20 cellular contexts compared by ENCODE assay signal in the genomic region with DNA sequence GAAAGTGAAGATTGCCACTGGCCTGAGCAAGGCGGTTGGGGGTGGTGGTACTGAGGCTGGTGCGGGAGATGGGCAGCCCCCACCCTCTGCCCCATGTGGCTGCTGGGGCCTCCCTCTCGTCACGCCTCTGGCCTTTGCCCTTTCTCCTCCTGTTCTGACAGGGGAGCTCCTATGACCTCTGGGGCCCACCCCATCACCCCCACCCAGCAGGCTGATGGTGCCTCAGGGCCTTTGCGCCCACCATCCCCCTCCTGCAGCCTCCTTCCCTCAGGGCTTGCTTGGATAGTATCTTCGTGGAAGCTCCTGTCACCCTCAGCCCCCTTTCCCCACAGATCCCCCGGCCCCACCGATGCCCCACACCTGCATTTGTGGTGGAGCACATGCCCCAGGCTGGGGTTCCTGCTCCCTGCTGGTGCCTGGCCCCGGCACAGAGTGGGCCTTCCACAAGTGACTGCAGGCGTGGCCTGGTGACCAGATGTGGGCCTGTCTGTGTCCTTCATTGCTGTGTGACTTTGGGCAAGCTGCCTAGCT. TPM values are rescaled to one million over a fixed set of nuclear protein-coding genes. Genes with fewer than 3 reads are reported as not detected.
DNase-seq lines count a peak whose midpoint lies in the region; ATAC-seq and TF ChIP-seq lines count a peak whose summit lies in the region.
"Had no signal": no experiment of that assay in that cellular context is flagged by ENCODE, and none has a peak within 500 bp of the region (broad histone marks: within the 10 kb centered on the region; RNA-seq: fewer than 3 reads in every experiment).

No MANE protein-coding gene starts in this region.

- H3K27ac ChIP-seq in DND-41 (ENCODE audit: low read length) (peak overlapping the region; percentile 78), body of pancreas (peak overlapping the region; percentile 68 to 94 (median 89))
- H3K27ac ChIP-seq: brain microvascular endothelial cell, thyroid gland had no signal

- intact Hi-C loops in activated CD8-positive, alpha-beta T cell treated with anti-CD3 and anti-CD28 coated beads for 36 hours (cut with micrococcal nuclease), result no loop called here
- intact Hi-C loops in body of pancreas (cut with DNase I), result no loop called here
- intact Hi-C loops in posterior vena cava (cut with DNase I), result no loop called here

- H3K27me3 ChIP-seq in DND-41 (ENCODE audit: insufficient read depth, low read length, poor library complexity) (no peaks in the 10 kb centered on the region), body of pancreas (no peaks in the 10 kb centered on the region)
- H3K27me3 ChIP-seq: brain microvascular endothelial cell, thyroid gland had no signal

- H3K9me3 Mint-ChIP-seq in activated CD8-positive, alpha-beta T cell treated with anti-CD3 and anti-CD28 coated beads, Interleukin-2, amount 10 ng/mL, durations not matched to agents 7 days and 5 days (ENCODE audit: insufficient read depth), result no peaks in the 10 kb centered on the region
- no peaks in the 10 kb centered on the region for H3K9me3 Mint-ChIP-seq in activated CD8-positive, alpha-beta T cell treated with anti-CD3 and anti-CD28 coated beads for 36 hours
- H3K9me3 Mint-ChIP-seq in activated naive CD8-positive, alpha-beta T cell treated with anti-CD3 and anti-CD28 coated beads, Interleukin-2, amount 50 U/mL, for 24 hours, result no peaks in the 10 kb centered on the region
- H3K9me3 Mint-ChIP-seq: CD8-positive, alpha-beta T cell; effector memory CD8-positive, alpha-beta T cell; naive thymus-derived CD4-positive, alpha-beta T cell had no signal

- no peaks in the 10 kb centered on the region for H3K36me3 Mint-ChIP-seq in activated CD8-positive, alpha-beta T cell treated with anti-CD3 and anti-CD28 coated beads, Interleukin-2, amount 10 ng/mL, durations not matched to agents 7 days and 5 days (ENCODE audit: low read depth)
- no peaks in the 10 kb centered on the region for H3K36me3 Mint-ChIP-seq in activated CD8-positive, alpha-beta T cell treated with anti-CD3 and anti-CD28 coated beads for 36 hours (ENCODE audit: low read depth)
- H3K36me3 Mint-ChIP-seq in activated naive CD8-positive, alpha-beta T cell treated with anti-CD3 and anti-CD28 coated beads, Interleukin-2, amount 50 U/mL, for 24 hours (ENCODE audit: low read depth), result no peaks in the 10 kb centered on the region

- no peak overlapping the region for H3K9ac ChIP-seq in DND-41 (ENCODE audit: low read depth, low read length)

- H3K9me3 ChIP-seq in DND-41 (ENCODE audit: insufficient read depth, low read length, severe bottlenecking) (no peaks in the 10 kb centered on the region), body of pancreas (no peaks in the 10 kb centered on the region)
- H3K9me3 ChIP-seq: thyroid gland had no signal

- CTCF ChIA-PET in activated CD8-positive, alpha-beta T cell treated with anti-CD3 and anti-CD28 coated beads, Interleukin-2, amount 10 ng/mL, durations not matched to agents 7 days and 5 days (lab: Charles Lee), result no interaction called here
- CTCF ChIA-PET in activated CD8-positive, alpha-beta T cell treated with anti-CD3 and anti-CD28 coated beads for 36 hours (lab: Charles Lee), result interaction anchor here (1.6 kb wide), 1 partner anchor 114 kb away, joined by 4 read pairs; no protein-coding TSS in a partner anchor

- no peak overlapping the region for H3K27ac Mint-ChIP-seq in activated CD8-positive, alpha-beta T cell treated with anti-CD3 and anti-CD28 coated beads, Interleukin-2, amount 10 ng/mL, durations not matched to agents 7 days and 5 days
- H3K27ac Mint-ChIP-seq in activated CD8-positive, alpha-beta T cell treated with anti-CD3 and anti-CD28 coated beads for 36 hours, result no peak overlapping the region
- H3K27ac Mint-ChIP-seq in activated naive CD8-positive, alpha-beta T cell treated with anti-CD3 and anti-CD28 coated beads, Interleukin-2, amount 50 U/mL, for 24 hours, result no peak overlapping the region
- H3K27ac Mint-ChIP-seq: CD8-positive, alpha-beta T cell; effector memory CD8-positive, alpha-beta T cell; naive thymus-derived CD4-positive, alpha-beta T cell had no signal

- WGBS in body of pancreas, 2 donors, result 72 to 87% methylated on average over 9 of the region's 10 CpGs

- H2AFZ ChIP-seq in DND-41 (ENCODE audit: low read depth, low read length), result no peak overlapping the region

- no peak for TF ChIP-seq CTCF in activated CD8-positive, alpha-beta T cell treated with anti-CD3 and anti-CD28 coated beads for 36 hours (IDR thresholded peaks at IDR 0.05)
- no peak for TF ChIP-seq CTCF in DND-41 (IDR thresholded peaks at IDR 0.05; ENCODE audit: borderline replicate concordance, extremely low read depth, low read length, poor library complexity, severe bottlenecking)
- no peak for TF ChIP-seq CTCF in body of pancreas (IDR thresholded peaks at IDR 0.05)

- peaks cover 21% of the 10 kb centered on the region for H3K4me1 Mint-ChIP-seq in activated CD8-positive, alpha-beta T cell treated with anti-CD3 and anti-CD28 coated beads, Interleukin-2, amount 10 ng/mL, durations not matched to agents 7 days and 5 days (ENCODE audit: low read depth)
- peaks cover 4% of the 10 kb centered on the region for H3K4me1 Mint-ChIP-seq in activated CD8-positive, alpha-beta T cell treated with anti-CD3 and anti-CD28 coated beads for 36 hours (ENCODE audit: low read depth)
- peaks cover 7% of the 10 kb centered on the region for H3K4me1 Mint-ChIP-seq in activated naive CD8-positive, alpha-beta T cell treated with anti-CD3 and anti-CD28 coated beads, Interleukin-2, amount 50 U/mL, for 24 hours

- TF ChIP-seq POLR2A in body of pancreas (IDR thresholded peaks at IDR 0.05), result no peak

- no peaks in the 10 kb centered on the region for H3K79me2 ChIP-seq in DND-41 (ENCODE audit: insufficient read depth, low read length)

- H3K27me3 Mint-ChIP-seq in activated CD8-positive, alpha-beta T cell treated with anti-CD3 and anti-CD28 coated beads, Interleukin-2, amount 10 ng/mL, durations not matched to agents 7 days and 5 days (ENCODE audit: low read depth), result no peaks in the 10 kb centered on the region
- H3K27me3 Mint-ChIP-seq in activated CD8-positive, alpha-beta T cell treated with anti-CD3 and anti-CD28 coated beads for 36 hours, result no peaks in the 10 kb centered on the region
- H3K27me3 Mint-ChIP-seq in activated naive CD8-positive, alpha-beta T cell treated with anti-CD3 and anti-CD28 coated beads, Interleukin-2, amount 50 U/mL, for 24 hours, result no peaks in the 10 kb centered on the region
- H3K27me3 Mint-ChIP-seq: effector memory CD8-positive, alpha-beta T cell; naive thymus-derived CD4-positive, alpha-beta T cell had no signal

- DNase-seq in activated CD8-positive, alpha-beta T cell treated with anti-CD3 and anti-CD28 coated beads, Interleukin-2, amount 10 ng/mL, durations not matched to agents 7 days and 5 days, result peak; percentile 15
- DNase-seq in activated CD8-positive, alpha-beta T cell treated with anti-CD3 and anti-CD28 coated beads for 36 hours, result no peak
- peak; percentile 56 for DNase-seq in DND-41
- peak in 2 of 4 donors; percentile 11 to 20 for DNase-seq in body of pancreas
- DNase-seq in posterior vena cava (ENCODE audit: low spot score), result peak; percentile 51
- DNase-seq in activated naive CD8-positive, alpha-beta T cell treated with anti-CD3 and anti-CD28 coated beads, Interleukin-2, amount 50 U/mL, for 24 hours, result no peak
- no peak for DNase-seq in amniotic stem cell (lab: John Stamatoyannopoulos, UW)
- no peak for DNase-seq in UCSD-AML1 (lab: John Stamatoyannopoulos, UW; ENCODE audit: unreplicated experiment)
- DNase-seq: ACHN; activated CD4-positive, alpha-beta T cell treated with anti-CD3 and anti-CD28 coated beads, Interleukin-2, amount 50 U/mL, for 4 hours; brain microvascular endothelial cell; effector memory CD8-positive, alpha-beta T cell; NCI-H1417 treated with DMSO at 0.1 percent for 48 hours; NCI-H2227 treated with DMSO at 0.1 percent for 48 hours; SHP77 treated with DMSO at 0.1 percent for 48 hours; stimulated activated CD4-positive, alpha-beta T cell treated with anti-CD3 and anti-CD28 coated beads, Interleukin-1b, Interleukin-23, amount 100 ng/mL, for 48 hours; thyroid gland had no signal

- H3K4me2 ChIP-seq in DND-41 (ENCODE audit: insufficient read depth, low read length), result no peak overlapping the region

- ATAC-seq in activated CD8-positive, alpha-beta T cell treated with anti-CD3 and anti-CD28 coated beads, Interleukin-2, amount 10 ng/mL, durations not matched to agents 7 days and 5 days, result no peak
- ATAC-seq in activated CD8-positive, alpha-beta T cell treated with anti-CD3 and anti-CD28 coated beads for 36 hours, result no peak
- no peak for ATAC-seq in DND-41 (ENCODE audit: insufficient read depth, low read depth)
- no peak for ATAC-seq in body of pancreas
- ATAC-seq in activated naive CD8-positive, alpha-beta T cell treated with anti-CD3 and anti-CD28 coated beads, Interleukin-2, amount 50 U/mL, for 24 hours, result no peak
- ATAC-seq: CD8-positive, alpha-beta T cell; effector memory CD8-positive, alpha-beta T cell; naive thymus-derived CD4-positive, alpha-beta T cell had no signal

- H3K36me3 ChIP-seq in DND-41 (ENCODE audit: insufficient read depth, low read length) (peaks cover 16% of the 10 kb centered on the region), body of pancreas (replicated peaks in 1 of 2; ENCODE audit: insufficient read depth in 1 of 2, low read depth in 2 of 2) (peaks cover 0 to 2% of the 10 kb centered on the region in 2 donors)

- H4K20me1 ChIP-seq in DND-41 (ENCODE audit: insufficient read depth, low read length), result no peaks in the 10 kb centered on the region

- H3K4me3 Mint-ChIP-seq in activated CD8-positive, alpha-beta T cell treated with anti-CD3 and anti-CD28 coated beads, Interleukin-2, amount 10 ng/mL, durations not matched to agents 7 days and 5 days, result no peak overlapping the region
- H3K4me3 Mint-ChIP-seq in activated CD8-positive, alpha-beta T cell treated with anti-CD3 and anti-CD28 coated beads for 36 hours, result no peak overlapping the region
- H3K4me3 Mint-ChIP-seq in activated naive CD8-positive, alpha-beta T cell treated with anti-CD3 and anti-CD28 coated beads, Interleukin-2, amount 50 U/mL, for 24 hours, result no peak overlapping the region
- H3K4me3 Mint-ChIP-seq: CD8-positive, alpha-beta T cell; effector memory CD8-positive, alpha-beta T cell; naive thymus-derived CD4-positive, alpha-beta T cell had no signal

- POLR2A ChIA-PET in activated CD8-positive, alpha-beta T cell treated with anti-CD3 and anti-CD28 coated beads, Interleukin-2, amount 10 ng/mL, durations not matched to agents 7 days and 5 days (lab: Charles Lee), result no interaction called here
- POLR2A ChIA-PET in activated CD8-positive, alpha-beta T cell treated with anti-CD3 and anti-CD28 coated beads for 36 hours (lab: Charles Lee), result no interaction called here

- H3K4me1 ChIP-seq in DND-41 (ENCODE audit: insufficient read depth, low read length) (peaks cover 56% of the 10 kb centered on the region), body of pancreas (peaks cover 65% of the 10 kb centered on the region)

- H3K4me3 ChIP-seq in DND-41 (ENCODE audit: low read depth in 1 of 2, low read length in 2 of 2) (no peak overlapping the region), body of pancreas (no peak overlapping the region)
- H3K4me3 ChIP-seq: thyroid gland had no signal

RNA-seq across cellular contexts. Expression of gene BEGAIN, which starts 55.6 kb away (rescaled TPM):
- 1 to 10 TPM in 1 of 2 experiments, under 1 TPM in 1; 0.70 to 1.2 TPM for total RNA-seq in activated CD8-positive, alpha-beta T cell treated with anti-CD3 and anti-CD28 coated beads, Interleukin-2, amount 10 ng/mL, durations not matched to agents 7 days and 5 days
- 1 to 10 TPM; 5.5 to 6.0 TPM for total RNA-seq in activated CD8-positive, alpha-beta T cell treated with anti-CD3 and anti-CD28 coated beads for 36 hours
- total RNA-seq in body of pancreas (10 to 100 TPM; 23.9 to 28.7 TPM), posterior vena cava (1 to 10 TPM in 1 of 2 donors, under 1 TPM in 1; 0.56 to 1.2 TPM)
- total RNA-seq: LHCN-M2 had no signal

Comparison
In these comparisons a context has a peak if more than half of its experiments do, and no peak if none do; other contexts are left out.
1. DNase-seq: peak in activated CD8-positive, alpha-beta T cell treated with anti-CD3 and anti-CD28 coated beads, Interleukin-2, amount 10 ng/mL, durations not matched to agents 7 days and 5 days (single experiment), DND-41 (single experiment) and posterior vena cava (single experiment); none in activated CD8-positive, alpha-beta T cell treated with anti-CD3 and anti-CD28 coated beads for 36 hours (single experiment), activated naive CD8-positive, alpha-beta T cell treated with anti-CD3 and anti-CD28 coated beads, Interleukin-2, amount 50 U/mL, for 24 hours (single experiment), amniotic stem cell (single experiment) and UCSD-AML1 (single experiment).